In the genomic region with DNA sequence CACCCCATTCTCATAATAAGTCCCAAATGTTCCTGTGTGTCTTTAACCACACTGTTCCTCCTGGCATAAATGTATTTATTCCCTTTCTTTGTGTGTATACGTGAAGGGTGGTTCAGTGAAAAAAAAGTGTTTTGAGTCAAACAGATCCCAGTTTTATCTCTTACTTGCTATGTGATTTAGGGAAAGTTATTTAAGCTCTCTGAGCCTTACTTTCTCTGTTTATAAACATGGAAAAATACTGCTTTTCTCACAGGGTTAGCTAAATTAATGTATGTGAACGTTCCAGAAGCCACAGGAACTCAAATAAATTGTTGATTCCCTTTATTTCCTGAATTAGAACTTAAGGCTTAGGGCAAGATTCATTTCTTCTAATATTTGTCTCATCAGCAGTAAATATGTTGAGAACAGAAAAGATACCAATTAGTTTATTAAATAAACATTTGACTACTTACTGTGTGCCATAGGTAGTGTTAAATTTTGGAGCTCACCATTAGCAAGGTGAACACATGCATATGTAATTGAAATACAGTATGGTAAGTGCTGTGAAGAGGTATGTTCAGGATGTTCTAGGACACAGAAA, we compare ENCODE assay signal across 1 cellular context.
TF ChIP-seq lines count a peak whose summit lies in the region.

No MANE protein-coding gene starts in this region.

TF ChIP-seq in IMR-90, 13 proteins besides CTCF, POLR2A, EP300 and RAD21 (continued from another document):
- no peak for TF ChIP-seq ELK1 (IDR thresholded peaks at IDR 0.05; ENCODE audit: borderline replicate concordance, low read depth, low read length)
- no peak for TF ChIP-seq CEBPB (IDR thresholded peaks at IDR 0.05; ENCODE audit: low read depth, low read length)
- TF ChIP-seq BHLHE40 (IDR thresholded peaks at IDR 0.05; ENCODE audit: low read depth, low read length) = no peak
